19 cellular contexts compared by ENCODE assay signal in the genomic region with DNA sequence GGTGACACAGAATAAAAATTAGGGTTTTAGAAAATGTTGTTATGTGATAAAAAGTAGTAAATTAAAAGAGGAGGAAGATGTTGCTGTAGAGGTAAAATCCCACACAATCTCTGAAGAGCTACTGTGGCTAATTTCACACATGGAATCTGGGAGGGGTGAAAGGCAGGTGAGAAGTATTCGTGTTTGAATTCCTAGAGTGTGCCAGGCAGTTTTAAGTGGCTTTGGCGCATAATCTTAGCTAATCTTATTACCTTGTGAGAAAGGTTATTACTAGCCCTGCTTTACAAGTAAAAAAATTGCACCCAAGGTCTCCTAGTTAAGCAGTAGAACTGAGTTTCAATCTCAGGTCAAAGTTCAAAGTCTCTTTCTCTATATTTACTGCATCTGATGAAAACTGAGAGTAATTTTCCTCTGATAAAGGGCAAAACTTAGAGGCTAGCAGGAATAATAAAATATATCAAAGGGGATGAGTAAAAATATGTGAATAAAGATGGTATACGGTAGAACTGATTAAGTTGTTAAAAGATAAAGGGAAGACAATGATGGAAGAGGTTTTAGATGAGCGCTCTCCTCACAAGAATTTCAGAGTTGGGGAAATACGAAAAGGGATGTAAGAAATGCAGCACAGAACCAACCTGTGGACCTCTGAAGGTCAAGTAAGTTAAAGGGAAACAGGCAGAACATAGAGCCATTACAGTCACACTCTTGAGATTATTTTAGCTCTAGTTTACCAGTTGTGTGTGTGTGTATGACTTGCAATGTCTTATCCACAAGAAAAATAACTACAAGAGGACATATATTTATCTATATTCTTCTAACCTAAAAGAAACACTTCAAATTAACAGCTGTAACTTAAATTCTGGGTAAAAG.
"Had no signal": no experiment of that assay in that cellular context is flagged by ENCODE, and none has a peak within 500 bp of the region (broad histone marks: within the 10 kb centered on the region; RNA-seq: fewer than 3 reads in every experiment).

No MANE protein-coding gene starts in this region.

- H3K36me3 Mint-ChIP-seq: stimulated activated effector memory CD8-positive, alpha-beta T cell treated with anti-CD3 and anti-CD28 coated beads, Interleukin-12 subunit alpha, Interleukin-12 subunit beta, amount 100 ng/mL, for 72 hours had no signal

- H3K4me1 Mint-ChIP-seq: activated CD4-positive, alpha-beta memory T cell treated with anti-CD3 and anti-CD28 coated beads, Interleukin-2, amount 10 ng/mL, durations not matched to agents 7 days and 5 days; activated naive CD4-positive, alpha-beta T cell treated with anti-CD3 and anti-CD28 coated beads, Interleukin-2, amount 50 U/mL, for 24 hours; natural killer cell; stimulated activated effector memory CD8-positive, alpha-beta T cell treated with anti-CD3 and anti-CD28 coated beads, Interleukin-12 subunit alpha, Interleukin-12 subunit beta, amount 100 ng/mL, for 72 hours had no signal

- H3K36me3 ChIP-seq: adrenal gland, colonic mucosa, prostate gland, thyroid gland, uterus, WERI-Rb-1 had no signal

- H3K9me3 ChIP-seq: colonic mucosa, prostate gland, thyroid gland, uterus had no signal

- H3K9me3 Mint-ChIP-seq: T-helper 1 cell treated with Interleukin-12 subunit alpha and Interleukin-12 subunit beta and Interleukin-4 antibody, amounts not matched to agents 30 μg/mL and 1 μg/mL, for 36 hours had no signal

- FAIRE-seq: endothelial cell of umbilical vein had no signal

- DNase-seq: activated CD4-positive, alpha-beta memory T cell treated with anti-CD3 and anti-CD28 coated beads, Interleukin-2, amount 10 ng/mL, durations not matched to agents 7 days and 5 days; activated CD4-positive, alpha-beta T cell treated with anti-CD3 and anti-CD28 coated beads for 4 hours; activated effector memory CD4-positive, alpha-beta T cell treated with Interleukin-2 at 50 U/mL for 16 hours; activated T-cell treated with anti-CD3 and anti-CD28 coated beads, Interleukin-2, amount 50 U/mL, for 24 hours; adrenal gland; central memory CD4-positive, alpha-beta T cell; colonic mucosa; foreskin fibroblast; mesenchymal stem cell; natural killer cell; occipital lobe; thyroid gland; uterus; WERI-Rb-1 had no signal

- H3K4me1 ChIP-seq: colonic mucosa, prostate gland, thyroid gland, uterus had no signal

- H3K27ac ChIP-seq: colonic mucosa, prostate gland, thyroid gland, uterus, WERI-Rb-1 had no signal

- H3K27ac Mint-ChIP-seq: activated CD4-positive, alpha-beta memory T cell treated with anti-CD3 and anti-CD28 coated beads, Interleukin-2, amount 10 ng/mL, durations not matched to agents 7 days and 5 days; activated naive CD4-positive, alpha-beta T cell treated with anti-CD3 and anti-CD28 coated beads, Interleukin-2, amount 50 U/mL, for 24 hours; activated T-cell treated with anti-CD3 and anti-CD28 coated beads, Interleukin-2, amount 50 U/mL, for 24 hours; natural killer cell; stimulated activated effector memory CD8-positive, alpha-beta T cell treated with anti-CD3 and anti-CD28 coated beads, Interleukin-12 subunit alpha, Interleukin-12 subunit beta, amount 100 ng/mL, for 72 hours; T-helper 1 cell treated with Interleukin-12 subunit alpha and Interleukin-12 subunit beta and Interleukin-4 antibody, amounts not matched to agents 30 μg/mL and 1 μg/mL, for 36 hours had no signal

- H3K4me3 Mint-ChIP-seq: activated CD4-positive, alpha-beta memory T cell treated with anti-CD3 and anti-CD28 coated beads, Interleukin-2, amount 10 ng/mL, durations not matched to agents 7 days and 5 days; activated naive CD4-positive, alpha-beta T cell treated with anti-CD3 and anti-CD28 coated beads, Interleukin-2, amount 50 U/mL, for 24 hours; activated T-cell treated with anti-CD3 and anti-CD28 coated beads, Interleukin-2, amount 50 U/mL, for 24 hours; natural killer cell; stimulated activated effector memory CD8-positive, alpha-beta T cell treated with anti-CD3 and anti-CD28 coated beads, Interleukin-12 subunit alpha, Interleukin-12 subunit beta, amount 100 ng/mL, for 72 hours; T-helper 1 cell treated with Interleukin-12 subunit alpha and Interleukin-12 subunit beta and Interleukin-4 antibody, amounts not matched to agents 30 μg/mL and 1 μg/mL, for 36 hours had no signal

- H3K27me3 ChIP-seq: adrenal gland, colonic mucosa, thyroid gland, uterus had no signal

- ATAC-seq: natural killer cell; stimulated activated effector memory CD8-positive, alpha-beta T cell treated with anti-CD3 and anti-CD28 coated beads, Interleukin-12 subunit alpha, Interleukin-12 subunit beta, amount 100 ng/mL, for 72 hours had no signal

- H3K4me3 ChIP-seq: adrenal gland, colonic mucosa, prostate gland, thyroid gland, uterus had no signal
